22 cellular contexts compared by ENCODE assay signal in the genomic region with DNA sequence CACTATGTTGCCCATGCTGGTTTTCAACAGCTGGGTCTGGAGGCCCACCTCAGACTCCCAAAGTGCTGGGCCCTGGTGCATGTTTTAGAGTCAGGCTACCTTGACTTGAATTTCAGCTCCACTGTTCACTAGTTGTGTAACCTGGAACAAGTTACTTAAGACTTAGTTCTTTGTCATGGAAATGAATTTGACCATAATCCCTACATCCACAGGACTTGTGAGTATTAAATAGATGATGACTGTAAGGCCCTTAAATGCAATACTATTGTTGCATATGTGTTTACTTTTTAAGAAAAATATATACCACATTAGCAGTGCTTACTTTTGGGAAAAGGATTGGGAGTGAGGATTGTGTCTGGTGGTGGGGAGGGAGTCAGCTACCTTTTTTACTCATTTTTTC. TPM values are rescaled to one million over a fixed set of nuclear protein-coding genes. Genes with fewer than 3 reads are reported as not detected.
DNase-seq lines count a peak whose midpoint lies in the region; ATAC-seq and TF ChIP-seq lines count a peak whose summit lies in the region.
"Had no signal": no experiment of that assay in that cellular context is flagged by ENCODE, and none has a peak within 500 bp of the region (broad histone marks: within the 10 kb centered on the region; RNA-seq: fewer than 3 reads in every experiment).

No MANE protein-coding gene starts in this region.

- H3K9me3 ChIP-seq in HEK293 (ENCODE audit: control insufficient read depth, insufficient read depth, low read depth, low read length): no peaks in the 10 kb centered on the region

- H3K4me3 Mint-ChIP-seq in activated T-cell treated with anti-CD3 and anti-CD28 coated beads, Interleukin-2, amount 50 U/mL, for 72 hours: no peak overlapping the region
- H3K4me3 Mint-ChIP-seq in memory B cell: no peak overlapping the region
- H3K4me3 Mint-ChIP-seq: CD14-positive monocyte had no signal

- no peak for ATAC-seq in activated T-cell treated with anti-CD3 and anti-CD28 coated beads, Interleukin-2, amount 50 U/mL, for 72 hours (replicated peaks in 1 of 2)
- ATAC-seq in memory B cell (ENCODE audit: low read depth) (no peak), HG02884 (IDR thresholded peaks at IDR 0.05; ENCODE audit: unreplicated experiment) (no peak)
- ATAC-seq: GM12878, HCT116 had no signal

- no peaks in the 10 kb centered on the region for H3K4me1 ChIP-seq in HEK293 (ENCODE audit: control insufficient read depth, insufficient read depth, low read length)

- H3K27me3 Mint-ChIP-seq in activated T-cell treated with anti-CD3 and anti-CD28 coated beads, Interleukin-2, amount 50 U/mL, for 72 hours (ENCODE audit: low read depth): no peaks in the 10 kb centered on the region
- H3K27me3 Mint-ChIP-seq in memory B cell: no peaks in the 10 kb centered on the region
- H3K27me3 Mint-ChIP-seq: CD4-positive, alpha-beta memory T cell had no signal

- TF ChIP-seq CTCF in HEK293 (tag by site-specific recombination; IDR thresholded peaks at IDR 0.05): no peak

- H3K4me1 Mint-ChIP-seq in activated T-cell treated with anti-CD3 and anti-CD28 coated beads, Interleukin-2, amount 50 U/mL, for 72 hours (ENCODE audit: low read depth): peaks cover 18% of the 10 kb centered on the region
- H3K4me1 Mint-ChIP-seq in memory B cell: peaks cover 16% of the 10 kb centered on the region
- H3K4me1 Mint-ChIP-seq: CD14-positive monocyte had no signal

- CTCF ChIA-PET in HEK293 (lab: Yijun Ruan, JAX): interaction anchor here (0.6 to 1.3 kb wide), 3 partner anchors 10 to 44 kb away, joined by 3 to 4 read pairs (median 3); a partner anchor contains a TSS

- DNase-seq in activated T-cell treated with anti-CD3 and anti-CD28 coated beads, Interleukin-2, amount 50 U/mL, for 48 hours: peak; percentile 7
- no peak for DNase-seq in activated T-cell treated with anti-CD3 and anti-CD28 coated beads, Interleukin-2, amount 50 U/mL, for 72 hours
- peak; percentile 51 for DNase-seq in amniotic epithelial cell (ENCODE audit: low read depth)
- DNase-seq in memory B cell (ENCODE audit: low spot score in 2 of 2): no peak
- no peak for DNase-seq in activated CD4-positive, alpha-beta T cell treated with anti-CD3 and anti-CD28 coated beads, Interleukin-2, amount 50 U/mL, for 1 hour
- DNase-seq in NCI-H69 (lab: John Stamatoyannopoulos, UW): no peak
- DNase-seq: 8988T; Calu3; CD4-positive, alpha-beta memory T cell; DMS79 treated with DMSO at 0.1 percent for 48 hours; GF-D8; GOT3; H7 had no signal

- H3K27ac Mint-ChIP-seq in activated T-cell treated with anti-CD3 and anti-CD28 coated beads, Interleukin-2, amount 50 U/mL, for 72 hours: no peak overlapping the region
- H3K27ac Mint-ChIP-seq in memory B cell: peak overlapping the region; percentile 45

- no peak overlapping the region for H3K27ac ChIP-seq in HEK293 (ENCODE audit: extremely low read depth, low read depth, low read length)
- H3K27ac ChIP-seq: BLaER1, HL-60 had no signal

- H3K36me3 Mint-ChIP-seq in activated T-cell treated with anti-CD3 and anti-CD28 coated beads, Interleukin-2, amount 50 U/mL, for 72 hours (ENCODE audit: insufficient read depth in 2 of 2): peaks cover 7 to 9% of the 10 kb centered on the region in 2 donors
- H3K36me3 Mint-ChIP-seq in memory B cell: peaks cover 14% of the 10 kb centered on the region

- POLR2A ChIA-PET in HEK293 (lab: Yijun Ruan, JAX): interaction anchor here (0.6 kb wide), 1 partner anchor 10 kb away, joined by 6 read pairs; no protein-coding TSS in a partner anchor

- H3K36me3 ChIP-seq in HEK293 (ENCODE audit: control insufficient read depth in 2 of 2, insufficient read depth in 1 of 2, low read length in 2 of 2): peaks cover 28 to 64% of the 10 kb centered on the region in 2 experiments

- no peak overlapping the region for H3K4me3 ChIP-seq in HEK293 (ENCODE audit: low read depth, low read length)
- H3K4me3 ChIP-seq: BLaER1, GM12878 had no signal

- H3K9me3 Mint-ChIP-seq in activated T-cell treated with anti-CD3 and anti-CD28 coated beads, Interleukin-2, amount 50 U/mL, for 72 hours: peaks cover 0 to 2% of the 10 kb centered on the region in 2 donors
- peaks cover 1% of the 10 kb centered on the region for H3K9me3 Mint-ChIP-seq in memory B cell

TF ChIP-seq in HEK293, 187 proteins besides CTCF, POLR2A, EP300 and RAD21:
- TF ChIP-seq MYNN (tag by site-specific recombination; IDR thresholded peaks at IDR 0.05; ENCODE audit: borderline replicate concordance) (no peak), ZNF133 (tag by site-specific recombination; IDR thresholded peaks at IDR 0.05) (no peak), ZNF664 (tag by site-specific recombination; IDR thresholded peaks at IDR 0.05) (peak; percentile 35; the same call in 1 of the 2 replicates), ZNF670 (tag by site-specific recombination; IDR thresholded peaks at IDR 0.05; ENCODE audit: low read depth) (no peak), ZNF266 (tag by site-specific recombination; IDR thresholded peaks at IDR 0.05; ENCODE audit: low read depth) (peak; percentile 81; the same call in 1 of the 2 replicates), ZNF211 (tag by site-specific recombination; IDR thresholded peaks at IDR 0.05; ENCODE audit: low read depth) (0 out of 2 replicates have a peak, but pooled peaks have one; percentile 33), ZNF16 (tag by site-specific recombination; IDR thresholded peaks at IDR 0.05; ENCODE audit: low read depth) (no peak)
- TF ChIP-seq, protein P1, sequence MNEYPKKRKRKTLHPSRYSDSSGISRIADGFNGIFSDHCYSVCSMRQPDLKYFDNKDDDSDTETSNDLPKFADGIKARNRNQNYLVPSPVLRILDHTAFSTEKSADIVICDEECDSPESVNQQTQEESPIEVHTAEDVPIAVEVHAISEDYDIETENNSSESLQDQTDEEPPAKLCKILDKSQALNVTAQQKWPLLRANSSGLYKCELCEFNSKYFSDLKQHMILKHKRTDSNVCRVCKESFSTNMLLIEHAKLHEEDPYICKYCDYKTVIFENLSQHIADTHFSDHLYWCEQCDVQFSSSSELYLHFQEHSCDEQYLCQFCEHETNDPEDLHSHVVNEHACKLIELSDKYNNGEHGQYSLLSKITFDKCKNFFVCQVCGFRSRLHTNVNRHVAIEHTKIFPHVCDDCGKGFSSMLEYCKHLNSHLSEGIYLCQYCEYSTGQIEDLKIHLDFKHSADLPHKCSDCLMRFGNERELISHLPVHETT (tag by site-specific recombination; IDR thresholded peaks at IDR 0.05): no peak
- TF ChIP-seq, protein P2, sequence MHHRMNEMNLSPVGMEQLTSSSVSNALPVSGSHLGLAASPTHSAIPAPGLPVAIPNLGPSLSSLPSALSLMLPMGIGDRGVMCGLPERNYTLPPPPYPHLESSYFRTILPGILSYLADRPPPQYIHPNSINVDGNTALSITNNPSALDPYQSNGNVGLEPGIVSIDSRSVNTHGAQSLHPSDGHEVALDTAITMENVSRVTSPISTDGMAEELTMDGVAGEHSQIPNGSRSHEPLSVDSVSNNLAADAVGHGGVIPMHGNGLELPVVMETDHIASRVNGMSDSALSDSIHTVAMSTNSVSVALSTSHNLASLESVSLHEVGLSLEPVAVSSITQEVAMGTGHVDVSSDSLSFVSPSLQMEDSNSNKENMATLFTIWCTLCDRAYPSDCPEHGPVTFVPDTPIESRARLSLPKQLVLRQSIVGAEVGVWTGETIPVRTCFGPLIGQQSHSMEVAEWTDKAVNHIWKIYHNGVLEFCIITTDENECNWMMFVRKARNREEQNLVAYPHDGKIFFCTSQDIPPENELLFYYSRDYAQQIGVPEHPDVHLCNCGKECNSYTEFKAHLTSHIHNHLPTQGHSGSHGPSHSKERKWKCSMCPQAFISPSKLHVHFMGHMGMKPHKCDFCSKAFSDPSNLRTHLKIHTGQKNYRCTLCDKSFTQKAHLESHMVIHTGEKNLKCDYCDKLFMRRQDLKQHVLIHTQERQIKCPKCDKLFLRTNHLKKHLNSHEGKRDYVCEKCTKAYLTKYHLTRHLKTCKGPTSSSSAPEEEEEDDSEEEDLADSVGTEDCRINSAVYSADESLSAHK (tag by site-specific recombination; IDR thresholded peaks at IDR 0.05): no peak

RNA-seq across cellular contexts. Expression of a gene that starts 16.4 kb away (rescaled TPM):
- total RNA-seq in activated T-cell treated with anti-CD3 and anti-CD28 coated beads, Interleukin-2, amount 50 U/mL, for 72 hours: 100 to 1,000 TPM; 141 to 144 TPM

RNA-seq across cellular contexts. Expression of a gene that starts 25.0 kb away (rescaled TPM):
- total RNA-seq in activated T-cell treated with anti-CD3 and anti-CD28 coated beads, Interleukin-2, amount 50 U/mL, for 72 hours: 1 to 10 TPM; 1.9 to 2.8 TPM
- total RNA-seq: A673; CD4-positive, alpha-beta memory T cell; H7; HT1080 had no signal

RNA-seq across cellular contexts. Expression of a gene that starts 31.6 kb away (rescaled TPM):
- 10 to 100 TPM; 19.7 to 27.3 TPM for total RNA-seq in activated T-cell treated with anti-CD3 and anti-CD28 coated beads, Interleukin-2, amount 50 U/mL, for 72 hours
- total RNA-seq: A673, Calu3, H7, HT1080 had no signal

RNA-seq across cellular contexts. Expression of a gene that starts 36.8 kb away (rescaled TPM):
- total RNA-seq in activated T-cell treated with anti-CD3 and anti-CD28 coated beads, Interleukin-2, amount 50 U/mL, for 72 hours: 1 to 10 TPM; 3.1 to 4.6 TPM

RNA-seq across cellular contexts. Expression of a gene that starts 45.8 kb away (rescaled TPM):
- 1 to 10 TPM; 3.3 to 3.5 TPM for total RNA-seq in activated T-cell treated with anti-CD3 and anti-CD28 coated beads, Interleukin-2, amount 50 U/mL, for 72 hours

Comparison
In these comparisons a context has a peak if more than half of its experiments do, and no peak if none do; other contexts are left out.
1. DNase-seq: peak in activated T-cell treated with anti-CD3 and anti-CD28 coated beads, Interleukin-2, amount 50 U/mL, for 48 hours (2 of 2) and amniotic epithelial cell (single experiment); none in activated T-cell treated with anti-CD3 and anti-CD28 coated beads, Interleukin-2, amount 50 U/mL, for 72 hours (0 of 2), memory B cell (0 of 2), activated CD4-positive, alpha-beta T cell treated with anti-CD3 and anti-CD28 coated beads, Interleukin-2, amount 50 U/mL, for 1 hour (single experiment) and NCI-H69 (single experiment).